13 cellular contexts compared by ENCODE assay signal in genomic region chr10:24223953-24224352, GRCh38. TPM values are rescaled to one million over a fixed set of nuclear protein-coding genes. Genes with fewer than 3 reads are reported as not detected.
"Had no signal": no experiment of that assay in that cellular context is flagged by ENCODE, and none has a peak within 500 bp of the region (broad histone marks: within the 10 kb centered on the region; RNA-seq: fewer than 3 reads in every experiment).

No MANE protein-coding gene starts in this region.

- H3K27me3 ChIP-seq: foreskin keratinocyte, stomach had no signal

- ATAC-seq: activated T-helper 17 cell treated with anti-CD3 and anti-CD28 coated beads, Interleukin-2, amount 50 U/mL, for 72 hours; foreskin keratinocyte; natural killer cell had no signal

- H3K36me3 Mint-ChIP-seq: natural killer cell had no signal

- H3K4me1 ChIP-seq: foreskin keratinocyte, stomach had no signal

- H3K4me1 Mint-ChIP-seq: activated T-helper 17 cell treated with anti-CD3 and anti-CD28 coated beads, Interleukin-2, amount 50 U/mL, for 72 hours; natural killer cell had no signal

- H3K4me3 Mint-ChIP-seq: activated naive CD4-positive, alpha-beta T cell treated with anti-CD3 and anti-CD28 coated beads for 36 hours; activated T-helper 17 cell treated with anti-CD3 and anti-CD28 coated beads, Interleukin-2, amount 50 U/mL, for 72 hours; dendritic cell treated with granulocyte-macrophage colony-stimulating factor and Interleukin-4, amounts not matched to agents 40 ng/mL and 50 ng/mL, for 4 days; natural killer cell had no signal

- H3K27ac ChIP-seq: foreskin keratinocyte, stomach had no signal

- H3K9me3 Mint-ChIP-seq: activated naive CD4-positive, alpha-beta T cell treated with anti-CD3 and anti-CD28 coated beads for 36 hours; activated T-helper 17 cell treated with anti-CD3 and anti-CD28 coated beads, Interleukin-2, amount 50 U/mL, for 72 hours; dendritic cell treated with granulocyte-macrophage colony-stimulating factor and Interleukin-4, amounts not matched to agents 40 ng/mL and 50 ng/mL, for 4 days had no signal

- H3K4me3 ChIP-seq: stomach had no signal

- DNase-seq: activated CD4-positive, alpha-beta T cell treated with anti-CD3 and anti-CD28 coated beads, Interleukin-2, amount 50 U/mL, for 1 hour; activated CD4-positive, CD25-positive, alpha-beta regulatory T cell; activated naive CD4-positive, alpha-beta T cell treated with anti-CD3 and anti-CD28 coated beads for 36 hours; activated T-cell treated with anti-CD3 and anti-CD28 coated beads for 4 hours; foreskin keratinocyte; head of caudate nucleus; natural killer cell; occipital lobe; stimulated activated CD4-positive, alpha-beta T cell treated with anti-CD3 and anti-CD28 coated beads, Interleukin-4, amount 100 ng/mL, for 4 hours; stomach; T-helper 2 cell had no signal

- H3K27ac Mint-ChIP-seq: activated naive CD4-positive, alpha-beta T cell treated with anti-CD3 and anti-CD28 coated beads for 36 hours; activated T-helper 17 cell treated with anti-CD3 and anti-CD28 coated beads, Interleukin-2, amount 50 U/mL, for 72 hours; dendritic cell treated with granulocyte-macrophage colony-stimulating factor and Interleukin-4, amounts not matched to agents 40 ng/mL and 50 ng/mL, for 4 days; natural killer cell had no signal

- H3K9me3 ChIP-seq: stomach had no signal

RNA-seq across cellular contexts. Expression of gene KIAA1217, which starts 15.0 kb away (rescaled TPM):
- total RNA-seq: natural killer cell had no signal
